ENCODE assay signal across 28 cellular contexts in the genomic region with DNA sequence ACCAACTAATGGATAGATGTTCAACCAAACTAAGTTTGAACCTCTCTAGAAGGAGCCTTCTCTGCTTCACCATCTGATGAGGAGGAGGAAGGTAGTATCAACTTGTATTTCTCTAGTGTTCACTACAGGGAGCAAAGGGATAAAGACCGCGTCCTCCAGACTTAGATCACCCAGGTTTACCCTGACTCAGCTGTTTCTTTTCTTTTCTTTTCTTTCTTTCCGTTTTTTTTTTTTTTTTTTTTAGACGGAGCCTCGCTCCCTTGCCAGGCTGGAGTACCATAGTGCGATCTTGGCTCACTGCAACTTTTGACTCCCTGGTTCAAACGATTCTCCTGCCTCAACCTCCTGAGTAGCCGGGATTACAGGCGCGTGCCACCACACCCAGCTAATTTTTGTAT. TPM values are rescaled to one million over a fixed set of nuclear protein-coding genes. Genes with fewer than 3 reads are reported as not detected.
"Had no signal": no experiment of that assay in that cellular context is flagged by ENCODE, and none has a peak within 500 bp of the region (broad histone marks: within the 10 kb centered on the region; RNA-seq: fewer than 3 reads in every experiment).

No MANE protein-coding gene starts in this region.

- H3K4me3 ChIP-seq: dorsolateral prefrontal cortex, gastrocnemius medialis, lung, smooth muscle cell, stomach, tibial artery had no signal

- H3K4me2 ChIP-seq: smooth muscle cell had no signal

- H3K36me3 ChIP-seq: gastrocnemius medialis, stomach, tibial artery had no signal

- H3K4me1 ChIP-seq: gastrocnemius medialis, parathyroid adenoma, tibial artery had no signal

- H2AFZ ChIP-seq: parathyroid adenoma had no signal

- FAIRE-seq: colon, kidney had no signal

- H3K9me3 Mint-ChIP-seq: natural killer cell treated with Interleukin-12 subunit alpha and Interleukin-12 subunit beta and Interleukin-15 and Interleukin-18, amount 100 ng/mL, for 72 hours; neural crest cell; type B pancreatic cell had no signal

- H3K9ac ChIP-seq: parathyroid adenoma had no signal

- H3K27me3 Mint-ChIP-seq: natural killer cell treated with Interleukin-12 subunit alpha and Interleukin-12 subunit beta and Interleukin-15 and Interleukin-18, amount 100 ng/mL, for 72 hours had no signal

- H3K36me3 Mint-ChIP-seq: memory B cell; naive B cell; natural killer cell treated with Interleukin-12 subunit alpha and Interleukin-12 subunit beta and Interleukin-15 and Interleukin-18, amount 100 ng/mL, for 72 hours; type B pancreatic cell had no signal

- DNase-seq: dorsolateral prefrontal cortex; effector CD4-positive, alpha-beta T cell; foreskin fibroblast; gastrocnemius medialis; head of caudate nucleus; kidney; naive B cell; stimulated activated CD4-positive, alpha-beta T cell treated with anti-CD3 and anti-CD28 coated beads, Interleukin-12 subunit alpha, Interleukin-12 subunit beta, amount 100 ng/mL, for 4 hours; stimulated activated CD4-positive, alpha-beta T cell treated with anti-CD3 and anti-CD28 coated beads, Interleukin-1b, Interleukin-23, amount 100 ng/mL, for 48 hours; stimulated activated CD4-positive, alpha-beta T cell treated with anti-CD3 and anti-CD28 coated beads, Interleukin-4, amount 100 ng/mL, for 1 hour; stimulated activated CD8-positive, alpha-beta memory T cell treated with anti-CD3 and anti-CD28 coated beads, Interleukin-4, amount 100 ng/mL, for 48 hours; stimulated activated naive CD4-positive, alpha-beta T cell treated with Interleukin-2 at 50 U/mL for 16 hours; stomach; tibial artery had no signal

- H3K27me3 ChIP-seq: dorsolateral prefrontal cortex, gastrocnemius medialis had no signal

- H3K9me3 ChIP-seq: gastrocnemius medialis, stomach, tibial artery had no signal

- ATAC-seq: esophagus mucosa; gastrocnemius medialis; natural killer cell treated with Interleukin-12 subunit alpha and Interleukin-12 subunit beta and Interleukin-15 and Interleukin-18, amount 100 ng/mL, for 72 hours; sciatic nerve had no signal

- H3K4me3 Mint-ChIP-seq: memory B cell; naive B cell; natural killer cell treated with Interleukin-12 subunit alpha and Interleukin-12 subunit beta and Interleukin-15 and Interleukin-18, amount 100 ng/mL, for 72 hours; type B pancreatic cell had no signal

- H3K27ac ChIP-seq: dorsolateral prefrontal cortex, epithelial cell of prostate, gastrocnemius medialis, parathyroid adenoma, stomach, tibial artery had no signal

- H3K27ac Mint-ChIP-seq: memory B cell; natural killer cell treated with Interleukin-12 subunit alpha and Interleukin-12 subunit beta and Interleukin-15 and Interleukin-18, amount 100 ng/mL, for 72 hours; progenitor cell of endocrine pancreas had no signal

RNA-seq across cellular contexts. Expression of gene C10orf105, which starts 59.8 kb away (rescaled TPM):
- total RNA-seq: esophagus mucosa; gastrocnemius medialis; glomerular endothelial cell; left lobe of liver; natural killer cell treated with Interleukin-12 subunit alpha and Interleukin-12 subunit beta and Interleukin-15 and Interleukin-18, amount 100 ng/mL, for 72 hours; progenitor cell of endocrine pancreas; stomach had no signal
- polyA plus RNA-seq: smooth muscle cell had no signal
